8 cellular contexts compared by ENCODE assay signal in genomic region chr6:141552463-141552862, GRCh38.
DNase-seq lines count a peak whose midpoint lies in the region; ATAC-seq and TF ChIP-seq lines count a peak whose summit lies in the region.

No MANE protein-coding gene starts in this region.

- TF ChIP-seq CTCF in kidney epithelial cell (IDR thresholded peaks at IDR 0.05; ENCODE audit: insufficient read depth, low read length, poor library complexity, severe bottlenecking) (no peak), GM13976 (IDR thresholded peaks at IDR 0.05; ENCODE audit: borderline replicate concordance, control extremely low read depth, extremely low read depth, insufficient read depth, missing control alignments) (no peak)

- no peak overlapping the region for H3K27ac Mint-ChIP-seq in activated CD4-positive, alpha-beta T cell treated with anti-CD3 and anti-CD28 coated beads, Interleukin-2, amount 10 ng/mL, durations not matched to agents 24 days and 14 days

- no peaks in the 10 kb centered on the region for H3K9me3 Mint-ChIP-seq in activated CD4-positive, alpha-beta T cell treated with anti-CD3 and anti-CD28 coated beads, Interleukin-2, amount 10 ng/mL, durations not matched to agents 24 days and 14 days

- no peaks in the 10 kb centered on the region for H3K36me3 ChIP-seq in kidney epithelial cell (ENCODE audit: control insufficient read depth, insufficient read depth, low read length)

- no peaks in the 10 kb centered on the region for H3K4me1 Mint-ChIP-seq in activated CD4-positive, alpha-beta T cell treated with anti-CD3 and anti-CD28 coated beads, Interleukin-2, amount 10 ng/mL, durations not matched to agents 24 days and 14 days

- H3K36me3 Mint-ChIP-seq in activated CD4-positive, alpha-beta T cell treated with anti-CD3 and anti-CD28 coated beads, Interleukin-2, amount 10 ng/mL, durations not matched to agents 24 days and 14 days (ENCODE audit: low read depth): no peaks in the 10 kb centered on the region

- ATAC-seq in GM19438 (IDR thresholded peaks at IDR 0.05; ENCODE audit: low read depth, unreplicated experiment): peak; percentile 59
- ATAC-seq in HG03439 (IDR thresholded peaks at IDR 0.05; ENCODE audit: unreplicated experiment): peak; percentile 76

- intact Hi-C loops in activated CD4-positive, alpha-beta T cell treated with anti-CD3 and anti-CD28 coated beads, Interleukin-2, amount 10 ng/mL, durations not matched to agents 24 days and 14 days (cut with micrococcal nuclease): no loop called here
- intact Hi-C loops in head of caudate nucleus (cut with DNase I): no loop called here

- H3K27me3 ChIP-seq in kidney epithelial cell (ENCODE audit: control insufficient read depth, insufficient read depth, low read length): no peaks in the 10 kb centered on the region

- no peak overlapping the region for H3K4me3 Mint-ChIP-seq in activated CD4-positive, alpha-beta T cell treated with anti-CD3 and anti-CD28 coated beads, Interleukin-2, amount 10 ng/mL, durations not matched to agents 24 days and 14 days

- peak; percentile 11 for DNase-seq in AG08396 (ENCODE audit: low spot score)
- peak; percentile 96 for DNase-seq in NCI-H774 (lab: John Stamatoyannopoulos, UW)
- peak; percentile 97 for DNase-seq in kidney epithelial cell (ENCODE audit: low read depth)
- no peak for DNase-seq in activated CD4-positive, alpha-beta T cell treated with anti-CD3 and anti-CD28 coated beads, Interleukin-2, amount 10 ng/mL, durations not matched to agents 24 days and 14 days
- no peak for DNase-seq in head of caudate nucleus
- no peak for DNase-seq in GM13976 (ENCODE audit: low spot score)

- no peaks in the 10 kb centered on the region for H3K27me3 Mint-ChIP-seq in activated CD4-positive, alpha-beta T cell treated with anti-CD3 and anti-CD28 coated beads, Interleukin-2, amount 10 ng/mL, durations not matched to agents 24 days and 14 days

- in situ Hi-C loops in GM13976 (cut with MboI; ENCODE audit: low sequenced_read_pairs, unreplicated experiment): no loop called here

- no peak overlapping the region for H3K4me3 ChIP-seq in kidney epithelial cell (ENCODE audit: low read depth, low read length)

Comparison
In these comparisons a context has a peak if more than half of its experiments do, and no peak if none do; other contexts are left out.
1. DNase-seq: peak in AG08396 (single experiment), NCI-H774 (single experiment) and kidney epithelial cell (single experiment); none in activated CD4-positive, alpha-beta T cell treated with anti-CD3 and anti-CD28 coated beads, Interleukin-2, amount 10 ng/mL, durations not matched to agents 24 days and 14 days (single experiment), head of caudate nucleus (0 of 42) and GM13976 (single experiment).